8 cellular contexts compared by ENCODE assay signal in the genomic region with DNA sequence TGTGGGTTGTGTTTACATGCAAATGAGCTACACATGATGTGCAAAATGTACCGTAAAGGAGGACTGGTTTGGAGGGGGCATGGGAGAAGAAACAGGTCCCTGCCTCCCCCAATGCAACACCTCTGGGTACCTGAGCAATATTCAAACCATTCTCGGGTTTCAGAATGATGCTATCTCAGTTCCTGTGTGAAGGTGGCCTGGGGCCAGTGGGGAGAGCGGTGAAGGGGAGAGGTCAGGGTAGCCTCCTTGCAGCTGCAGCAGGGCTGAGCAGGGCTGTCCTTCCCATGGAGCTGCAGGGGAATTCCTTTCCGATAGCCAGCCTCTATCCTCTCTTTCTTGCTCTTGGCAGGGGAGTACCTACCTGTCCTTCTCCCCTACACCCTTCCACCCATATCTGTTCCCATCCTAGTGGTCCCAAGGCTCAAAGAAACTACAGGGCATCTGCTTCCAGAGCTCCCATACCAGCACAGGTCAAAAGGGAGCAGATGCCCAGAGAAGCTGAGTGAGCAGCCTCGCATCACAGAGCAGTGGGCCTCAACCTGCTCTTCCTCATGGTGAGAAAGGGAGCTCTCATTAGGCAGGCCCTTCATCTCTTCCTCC. TPM values are rescaled to one million over a fixed set of nuclear protein-coding genes. Genes with fewer than 3 reads are reported as not detected.
DNase-seq lines count a peak whose midpoint lies in the region; ATAC-seq lines count a peak whose summit lies in the region.

No MANE protein-coding gene starts in this region.

- peak overlapping the region; percentile 29 to 100 (median 98); a peak in 19 of 22 replicates for H3K9ac ChIP-seq in BLaER1 treated with 17β-estradiol and CSF1 and Interleukin-3, amounts not matched to agents 10 nM and 100 nM
- peak overlapping the region; percentile 54 to 96 (median 93) for H3K9ac ChIP-seq in skeletal muscle tissue (ENCODE audit: low read depth in 1 of 3, low read length in 3 of 3)

- peaks cover 42 to 65% (median 54%) of the 10 kb centered on the region in 11 experiments for H3K36me3 ChIP-seq in BLaER1 treated with 17β-estradiol and CSF1 and Interleukin-3, amounts not matched to agents 10 nM and 100 nM
- peaks cover 0 to 22% (median 10%) of the 10 kb centered on the region in 3 donors for H3K36me3 ChIP-seq in skeletal muscle tissue (ENCODE audit: control insufficient read depth in 3 of 3, insufficient read depth in 3 of 3, low read length in 3 of 3)

- H3K4me2 ChIP-seq in BLaER1 treated with 17β-estradiol and CSF1 and Interleukin-3, amounts not matched to agents 10 nM and 100 nM, result peak overlapping the region; percentile 92 to 100 (median 98)

- H3K4me1 ChIP-seq in BLaER1 treated with 17β-estradiol and CSF1 and Interleukin-3, amounts not matched to agents 10 nM and 100 nM, result peaks cover 98 to 100% (median 100%) of the 10 kb centered on the region in 10 experiments
- peaks cover 92 to 99% (median 94%) of the 10 kb centered on the region in 3 donors for H3K4me1 ChIP-seq in skeletal muscle tissue (ENCODE audit: control insufficient read depth in 3 of 3, insufficient read depth in 3 of 3, low read length in 3 of 3)

- peak overlapping the region in 9 of 11 experiments; percentile 61 to 100 (median 98); a peak in 14 of 22 replicates for H3K27ac ChIP-seq in BLaER1 treated with 17β-estradiol and CSF1 and Interleukin-3, amounts not matched to agents 10 nM and 100 nM
- H3K27ac ChIP-seq in angular gyrus (ENCODE audit: low read depth, low read length) (peak overlapping the region; percentile 68), skeletal muscle tissue (ENCODE audit: low read depth, low read length) (peak overlapping the region; percentile 100)

- H3K9me3 ChIP-seq in BLaER1 treated with 17β-estradiol and CSF1 and Interleukin-3, amounts not matched to agents 10 nM and 100 nM (replicated peaks in 1 of 11), result no peaks in the 10 kb centered on the region
- H3K9me3 ChIP-seq in skeletal muscle tissue (ENCODE audit: control insufficient read depth in 3 of 3, low read length in 3 of 3), result no peaks in the 10 kb centered on the region

- peak overlapping the region in 9 of 10 experiments; percentile 30 to 99 (median 96); a peak in 14 of 20 replicates for H3K4me3 ChIP-seq in BLaER1 treated with 17β-estradiol and CSF1 and Interleukin-3, amounts not matched to agents 10 nM and 100 nM
- peak overlapping the region; percentile 71 to 77 (median 73) for H3K4me3 ChIP-seq in skeletal muscle tissue (ENCODE audit: low read length in 3 of 3)

- no peak for DNase-seq in NCI-H1048 (lab: John Stamatoyannopoulos, UW)
- DNase-seq in GDM1 (lab: John Stamatoyannopoulos, UW), result no peak
- no peak for DNase-seq in DMS79 (lab: John Stamatoyannopoulos, UW)

- ATAC-seq in GM19035 (IDR thresholded peaks at IDR 0.05; ENCODE audit: unreplicated experiment) (peak; percentile 73), HG03135 (IDR thresholded peaks at IDR 0.05; ENCODE audit: unreplicated experiment) (peak; percentile 46)

- H3K27me3 ChIP-seq in BLaER1 treated with 17β-estradiol and CSF1 and Interleukin-3, amounts not matched to agents 10 nM and 100 nM, result no peaks in the 10 kb centered on the region
- no peaks in the 10 kb centered on the region for H3K27me3 ChIP-seq in skeletal muscle tissue (ENCODE audit: control insufficient read depth in 3 of 3, insufficient read depth in 3 of 3, low read length in 3 of 3)

- peaks cover 66 to 100% (median 84%) of the 10 kb centered on the region in 11 experiments for H4K20me1 ChIP-seq in BLaER1 treated with 17β-estradiol and CSF1 and Interleukin-3, amounts not matched to agents 10 nM and 100 nM

RNA-seq across cellular contexts. Expression of gene MEF2D, which starts 11.9 kb away (rescaled TPM):
- total RNA-seq in skeletal muscle tissue, result 7.8 TPM
